In genomic region chr5:74408150-74409043, GRCh38 we compare ENCODE assay signal across 13 cellular contexts.
DNase-seq lines count a peak whose midpoint lies in the region; ATAC-seq, FAIRE-seq and TF ChIP-seq lines count a peak whose summit lies in the region.
"Had no signal": no experiment of that assay in that cellular context is flagged by ENCODE, and none has a peak within 500 bp of the region (broad histone marks: within the 10 kb centered on the region; RNA-seq: fewer than 3 reads in every experiment).

No MANE protein-coding gene starts in this region.

- H2AFZ ChIP-seq in K562 (ENCODE audit: low read depth, low read length), result no peak overlapping the region

- no peaks in the 10 kb centered on the region for H3K9me1 ChIP-seq in K562 (ENCODE audit: control insufficient read depth, insufficient read depth, low read length)

- no peak overlapping the region for H3K9ac ChIP-seq in K562 (ENCODE audit: insufficient read depth in 1 of 2, low read depth in 2 of 2, low read length in 2 of 2)

- TF ChIP-seq EP300 in K562 (IDR thresholded peaks at IDR 0.05; ENCODE audit: low read length), result peak; percentile 60

- H3K4me1 Mint-ChIP-seq in Caco-2 (ENCODE audit: low read depth, unreplicated experiment), result peaks cover 37% of the 10 kb centered on the region
- peaks cover 59% of the 10 kb centered on the region for H3K4me1 Mint-ChIP-seq in mesothelial cell of epicardium
- H3K4me1 Mint-ChIP-seq: B cell had no signal

- no peak overlapping the region for H3K27ac ChIP-seq in K562 (ENCODE audit: extremely low read depth, low read depth, low read length)
- H3K27ac ChIP-seq: Peyer's patch had no signal

- no peaks in the 10 kb centered on the region for H4K20me1 ChIP-seq in K562 (replicated peaks; ENCODE audit: control insufficient read depth, insufficient read depth, low read length)

- H3K36me3 ChIP-seq in Caco-2 (ENCODE audit: control insufficient read depth, insufficient read depth, low read length) (no peaks in the 10 kb centered on the region), K562 (ENCODE audit: control insufficient read depth, insufficient read depth, low read length) (no peaks in the 10 kb centered on the region)
- H3K36me3 ChIP-seq: Peyer's patch had no signal

- no peak for TF ChIP-seq CTCF in Caco-2 (IDR thresholded peaks at IDR 0.05; ENCODE audit: insufficient read depth in 1 of 2, low read depth in 1 of 2, low read length in 1 of 2, severe bottlenecking in 1 of 2, unreplicated experiment in 1 of 2)
- TF ChIP-seq CTCF in K562 (IDR thresholded peaks at IDR 0.05 in 2 of 3, conservative IDR thresholded peaks at IDR 0.05 in 1 of 3; ENCODE audit: insufficient read depth in 2 of 3, low read depth in 1 of 3, low read length in 3 of 3), result no peak
- no peak for TF ChIP-seq CTCF in mesothelial cell of epicardium (IDR thresholded peaks at IDR 0.05; ENCODE audit: unreplicated experiment)

- CTCF ChIA-PET in Caco-2 (lab: Charles Lee), result interaction anchor here (0.7 kb wide), 1 partner anchor 124 kb away, joined by 3 read pairs; no protein-coding TSS in a partner anchor
- CTCF ChIA-PET in K562 (lab: Yijun Ruan, JAX; ENCODE audit: low intra/inter-chr PET ratio), result no interaction called here

- H3K27ac Mint-ChIP-seq in Caco-2 (ENCODE audit: unreplicated experiment) (peak overlapping the region; percentile 19), mesothelial cell of epicardium (peak overlapping the region; percentile 35)
- H3K27ac Mint-ChIP-seq: B cell, immature natural killer cell had no signal

- no peaks in the 10 kb centered on the region for H3K79me2 ChIP-seq in K562 (ENCODE audit: control insufficient read depth, insufficient read depth, low read length)

- no peak for TF ChIP-seq RAD21 in K562 (CRISPR knock-in tag; conservative IDR thresholded peaks at IDR 0.05 in 1 of 2, IDR thresholded peaks at IDR 0.05 in 1 of 2)

- POLR2A ChIA-PET in Caco-2 (lab: Charles Lee), result interaction anchor here (0.6 kb wide), 1 partner anchor 232 kb away, joined by 3 read pairs; the partner anchor contains the start of gene ENC1
- POLR2A ChIA-PET in K562 (lab: Yijun Ruan, JAX), result no interaction called here

- H3K9me3 ChIP-seq in Caco-2, result no peaks in the 10 kb centered on the region
- no peaks in the 10 kb centered on the region for H3K9me3 ChIP-seq in K562 (replicated peaks; ENCODE audit: control insufficient read depth, insufficient read depth, low read depth, low read length)
- H3K9me3 ChIP-seq: Peyer's patch had no signal

- in situ Hi-C loops in K562 (cut with MboI), result no loop called here

- H3K4me3 Mint-ChIP-seq in Caco-2 (ENCODE audit: unreplicated experiment) (peak overlapping the region; percentile 61), mesothelial cell of epicardium (no peak overlapping the region)
- H3K4me3 Mint-ChIP-seq: B cell, immature natural killer cell had no signal

- no peaks in the 10 kb centered on the region for H3K27me3 Mint-ChIP-seq in Caco-2 (ENCODE audit: insufficient read depth, unreplicated experiment)
- no peaks in the 10 kb centered on the region for H3K27me3 Mint-ChIP-seq in mesothelial cell of epicardium (ENCODE audit: low read depth)

- BruUV-seq in Caco-2 (replicated peaks; lab: Mats Ljungman, UMichigan) (no TSS peak), K562 (replicated peaks; lab: Mats Ljungman, UMichigan) (no TSS peak)

- H3K4me2 ChIP-seq in K562 (ENCODE audit: insufficient read depth, low read length), result no peak overlapping the region

- 2% methylated on average over 7 of the region's 7 CpGs for WGBS in K562 (ENCODE audit: insufficient coverage, low coverage, missing lambda C conversion rate)

- FAIRE-seq in K562 (lab: Jason Lieb, UNC), result peak; percentile 19

- no peaks in the 10 kb centered on the region for H3K9me3 Mint-ChIP-seq in Caco-2 (ENCODE audit: unreplicated experiment)
- no peaks in the 10 kb centered on the region for H3K9me3 Mint-ChIP-seq in mesothelial cell of epicardium

- peaks cover 73% of the 10 kb centered on the region for H3K4me1 ChIP-seq in Caco-2
- peaks cover 0 to 7% of the 10 kb centered on the region in 2 experiments; a peak in 2 of 5 replicates for H3K4me1 ChIP-seq in K562 (replicated peaks in 1 of 2; ENCODE audit: control insufficient read depth in 2 of 2, insufficient read depth in 2 of 2, low read length in 2 of 2)

- H3K27me3 ChIP-seq in Caco-2 (replicated peaks; ENCODE audit: control insufficient read depth, insufficient read depth, low read length) (no peaks in the 10 kb centered on the region), K562 (ENCODE audit: control insufficient read depth in 2 of 2, insufficient read depth in 2 of 2, low read length in 2 of 2) (peaks cover 0 to 8% of the 10 kb centered on the region in 2 experiments; a peak in 1 of 5 replicates)
- H3K27me3 ChIP-seq: Peyer's patch had no signal

- H3K4me3 ChIP-seq in Caco-2 (ENCODE audit: low read depth, low read length) (no peak overlapping the region), K562 (no peak overlapping the region)
- H3K4me3 ChIP-seq: Peyer's patch had no signal

- TF ChIP-seq POLR2A in K562 (conservative IDR thresholded peaks at IDR 0.05), result no peak

- DNase-seq in Caco-2, result peak; percentile 53 to 59
- DNase-seq in NCI-H2029 (lab: John Stamatoyannopoulos, UW), result peak; percentile 32
- DNase-seq in K562 (ENCODE audit: extremely low read depth in 1 of 4, low spot score in 3 of 4), result no peak
- no peak for DNase-seq in mesothelial cell of epicardium (ENCODE audit: low spot score in 2 of 2, unreplicated experiment in 2 of 2)
- DNase-seq in stimulated activated CD4-positive, alpha-beta T cell treated with anti-CD3 and anti-CD28 coated beads, Interleukin-1b, Interleukin-23, amount 100 ng/mL, for 48 hours, result no peak
- no peak for DNase-seq in activated naive CD4-positive, alpha-beta T cell treated with anti-CD3 and anti-CD28 coated beads, Interleukin-2, amount 50 U/mL, for 16 hours
- DNase-seq: activated CD4-positive, alpha-beta T cell treated with anti-CD3 and anti-CD28 coated beads, Interleukin-2, amount 50 U/mL, for 1 hour; aorta; immature natural killer cell; Peyer's patch had no signal

- H3K36me3 Mint-ChIP-seq in Caco-2 (ENCODE audit: insufficient read depth, unreplicated experiment), result no peaks in the 10 kb centered on the region
- no peaks in the 10 kb centered on the region for H3K36me3 Mint-ChIP-seq in mesothelial cell of epicardium
- H3K36me3 Mint-ChIP-seq: immature natural killer cell had no signal

- no peak for ATAC-seq in K562
- ATAC-seq in GM21360 (IDR thresholded peaks at IDR 0.05; ENCODE audit: unreplicated experiment), result no peak
- ATAC-seq in GM18520 (IDR thresholded peaks at IDR 0.05; ENCODE audit: unreplicated experiment), result no peak

- intact Hi-C loops in Caco-2 (cut with micrococcal nuclease; ENCODE audit: unreplicated experiment) (loop anchor here (1.0 kb wide), 3 partner anchors 10 to 233 kb away; no protein-coding TSS in a partner anchor), K562 (cut with micrococcal nuclease) (no loop called here)

TF ChIP-seq in K562, 482 proteins besides CTCF, POLR2A, EP300 and RAD21 (continues in another document):
- TF ChIP-seq CBFB (CRISPR knock-in tag; IDR thresholded peaks at IDR 0.05) (no peak), WHSC1 (IDR thresholded peaks at IDR 0.05; ENCODE audit: low read length) (no peak), CLOCK (CRISPR knock-in tag; IDR thresholded peaks at IDR 0.05; ENCODE audit: borderline replicate concordance) (no peak), NRF1 (conservative IDR thresholded peaks at IDR 0.05 in 1 of 2, IDR thresholded peaks at IDR 0.05 in 1 of 2) (no peak), SNAPC5 (CRISPR knock-in tag; IDR thresholded peaks at IDR 0.05) (no peak), PKNOX1 (IDR thresholded peaks at IDR 0.05) (peak; percentile 94), FOS (IDR thresholded peaks at IDR 0.05; ENCODE audit: extremely low read depth, insufficient read length) (no peak), NCOA1 (IDR thresholded peaks at IDR 0.05; ENCODE audit: low read depth) (no peak), CBFA2T2 (conservative IDR thresholded peaks at IDR 0.05) (0 out of 2 replicates have a peak, but pooled peaks have one; percentile 3)

Comparison
In these comparisons a context has a peak if more than half of its experiments do, and no peak if none do; other contexts are left out.
1. DNase-seq: peak in Caco-2 (2 of 2) and NCI-H2029 (single experiment); none in K562 (0 of 4), mesothelial cell of epicardium (0 of 2), stimulated activated CD4-positive, alpha-beta T cell treated with anti-CD3 and anti-CD28 coated beads, Interleukin-1b, Interleukin-23, amount 100 ng/mL, for 48 hours (single experiment) and activated naive CD4-positive, alpha-beta T cell treated with anti-CD3 and anti-CD28 coated beads, Interleukin-2, amount 50 U/mL, for 16 hours (single experiment).